ENCODE assay signal across 17 cellular contexts in the genomic region with DNA sequence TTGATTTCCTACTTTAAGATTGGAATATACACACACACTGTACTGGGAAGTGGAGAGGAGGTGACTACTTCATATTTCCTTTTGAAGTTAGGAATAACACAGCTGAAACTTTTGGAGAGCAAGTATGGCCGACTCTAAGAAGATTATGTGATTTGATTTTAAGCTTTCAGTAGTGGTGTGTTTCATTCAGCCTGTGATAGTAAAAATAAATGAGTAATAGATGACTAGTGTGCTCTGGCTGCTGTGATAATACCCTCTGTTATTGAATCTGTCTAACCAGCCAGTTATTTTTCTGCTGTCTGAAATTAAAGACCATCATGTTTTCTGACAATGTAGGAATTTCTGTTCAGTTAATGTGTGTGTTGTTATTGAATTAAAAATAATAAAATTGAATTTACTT. TPM values are rescaled to one million over a fixed set of nuclear protein-coding genes. Genes with fewer than 3 reads are reported as not detected.
DNase-seq lines count a peak whose midpoint lies in the region; ATAC-seq, FAIRE-seq and TF ChIP-seq lines count a peak whose summit lies in the region.
"Had no signal": no experiment of that assay in that cellular context is flagged by ENCODE, and none has a peak within 500 bp of the region (broad histone marks: within the 10 kb centered on the region; RNA-seq: fewer than 3 reads in every experiment).

No MANE protein-coding gene starts in this region.

- no peak overlapping the region for H3K9ac ChIP-seq in PC-3 (ENCODE audit: low read length)
- peak overlapping the region; percentile 53 for H3K9ac ChIP-seq in endothelial cell of umbilical vein (replicated peaks; ENCODE audit: extremely low read depth, insufficient read depth, low read length)
- peak overlapping the region; percentile 28 for H3K9ac ChIP-seq in mesenchymal stem cell (ENCODE audit: low read length)
- no peak overlapping the region for H3K9ac ChIP-seq in mesendoderm (ENCODE audit: low read length)

- H2BK5ac ChIP-seq in mesenchymal stem cell (ENCODE audit: low read depth, low read length, poor library complexity, severe bottlenecking) (no peak overlapping the region), mesendoderm (ENCODE audit: low read length) (no peak overlapping the region)

- H2BK12ac ChIP-seq in mesenchymal stem cell (ENCODE audit: low read length in 2 of 2), result no peak overlapping the region

- no peaks in the 10 kb centered on the region for H3K9me3 Mint-ChIP-seq in CD8-positive, alpha-beta T cell
- H3K9me3 Mint-ChIP-seq: activated CD4-positive, alpha-beta T cell treated with anti-CD3 and anti-CD28 coated beads, Interleukin-2, amount 10 ng/mL, durations not matched to agents 24 days and 14 days; stimulated activated effector memory CD8-positive, alpha-beta T cell treated with anti-CD3 and anti-CD28 coated beads, Interleukin-12 subunit alpha, Interleukin-12 subunit beta, amount 100 ng/mL, for 72 hours had no signal

- no peak overlapping the region for H3K14ac ChIP-seq in mesenchymal stem cell (ENCODE audit: low read length in 2 of 2)

- no peak overlapping the region for H3K4ac ChIP-seq in mesenchymal stem cell (ENCODE audit: low read depth in 1 of 2, low read length in 2 of 2)
- no peak overlapping the region for H3K4ac ChIP-seq in mesendoderm (ENCODE audit: low read depth, low read length)

- H3K36me3 ChIP-seq in BJ (ENCODE audit: control insufficient read depth, insufficient read depth, low read length), result peaks cover 1% of the 10 kb centered on the region; the same call in 1 of the 2 replicates
- no peaks in the 10 kb centered on the region for H3K36me3 ChIP-seq in PC-3 (ENCODE audit: low read depth, low read length)
- H3K36me3 ChIP-seq in endothelial cell of umbilical vein (ENCODE audit: control insufficient read depth in 2 of 2, extremely low read depth in 1 of 2, insufficient read depth in 2 of 2, low read length in 2 of 2), result peaks cover 0 to 16% of the 10 kb centered on the region in 2 experiments
- H3K36me3 ChIP-seq in mesenchymal stem cell (ENCODE audit: control insufficient read depth in 1 of 2, insufficient read depth in 2 of 2, low read depth in 1 of 2, low read length in 2 of 2), result peaks cover 8 to 32% of the 10 kb centered on the region in 2 experiments
- no peaks in the 10 kb centered on the region for H3K36me3 ChIP-seq in CD8-positive, alpha-beta T cell (ENCODE audit: insufficient read depth, low read length)
- no peaks in the 10 kb centered on the region for H3K36me3 ChIP-seq in mesendoderm (ENCODE audit: control insufficient read depth, insufficient read depth, low read length)

- no peaks in the 10 kb centered on the region for H3K9me3 ChIP-seq in PC-3 (ENCODE audit: low read length)
- H3K9me3 ChIP-seq in endothelial cell of umbilical vein (replicated peaks; ENCODE audit: control insufficient read depth, insufficient read depth, low read length), result no peaks in the 10 kb centered on the region
- no peaks in the 10 kb centered on the region for H3K9me3 ChIP-seq in mesenchymal stem cell (ENCODE audit: control insufficient read depth, low read length)
- no peaks in the 10 kb centered on the region for H3K9me3 ChIP-seq in CD8-positive, alpha-beta T cell (ENCODE audit: low read length)
- H3K9me3 ChIP-seq: tibial nerve had no signal

- H3K4me3 Mint-ChIP-seq in CD8-positive, alpha-beta T cell, result no peak overlapping the region
- H3K4me3 Mint-ChIP-seq: activated CD4-positive, alpha-beta T cell treated with anti-CD3 and anti-CD28 coated beads, Interleukin-2, amount 10 ng/mL, durations not matched to agents 24 days and 14 days; stimulated activated effector memory CD8-positive, alpha-beta T cell treated with anti-CD3 and anti-CD28 coated beads, Interleukin-12 subunit alpha, Interleukin-12 subunit beta, amount 100 ng/mL, for 72 hours had no signal

- H3K79me1 ChIP-seq in mesenchymal stem cell (replicated peaks; ENCODE audit: low read length, poor library complexity, severe bottlenecking) (peaks cover 6% of the 10 kb centered on the region), mesendoderm (ENCODE audit: low read length) (peaks cover 3% of the 10 kb centered on the region)

- H2AK5ac ChIP-seq in mesenchymal stem cell (ENCODE audit: low read length, severe bottlenecking) (no peak overlapping the region), mesendoderm (ENCODE audit: low read length) (no peak overlapping the region)

- dilution Hi-C loops in endothelial cell of umbilical vein (cut with MboI; ENCODE audit: extremely low pct_ligation_motif_present, low sequenced_read_pairs), result no loop called here

- H3K4me1 Mint-ChIP-seq in CD8-positive, alpha-beta T cell (ENCODE audit: low read depth), result no peaks in the 10 kb centered on the region
- H3K4me1 Mint-ChIP-seq: activated CD4-positive, alpha-beta T cell treated with anti-CD3 and anti-CD28 coated beads, Interleukin-2, amount 10 ng/mL, durations not matched to agents 24 days and 14 days; stimulated activated effector memory CD8-positive, alpha-beta T cell treated with anti-CD3 and anti-CD28 coated beads, Interleukin-12 subunit alpha, Interleukin-12 subunit beta, amount 100 ng/mL, for 72 hours had no signal

- no peak overlapping the region for H4K8ac ChIP-seq in mesenchymal stem cell (ENCODE audit: low read length)
- no peak overlapping the region for H4K8ac ChIP-seq in mesendoderm (ENCODE audit: low read depth, low read length)

- H3K79me2 ChIP-seq in PC-3 (ENCODE audit: low read length) (no peaks in the 10 kb centered on the region; the same call in 1 of the 2 replicates), endothelial cell of umbilical vein (ENCODE audit: control insufficient read depth, insufficient read depth, low read length) (peaks cover 75% of the 10 kb centered on the region), mesendoderm (ENCODE audit: control insufficient read depth, insufficient read depth, low read length) (no peaks in the 10 kb centered on the region)

- ATAC-seq in PC-3 (peak; percentile 97), HG03135 (IDR thresholded peaks at IDR 0.05; ENCODE audit: unreplicated experiment) (no peak)
- no peak for ATAC-seq in CD8-positive, alpha-beta T cell
- ATAC-seq: stimulated activated effector memory CD8-positive, alpha-beta T cell treated with anti-CD3 and anti-CD28 coated beads, Interleukin-12 subunit alpha, Interleukin-12 subunit beta, amount 100 ng/mL, for 72 hours had no signal

- 0 out of 2 replicates have a peak overlapping the region, but pooled peaks have one; percentile 3 for H2AFZ ChIP-seq in PC-3 (ENCODE audit: low read length)
- no peak overlapping the region for H2AFZ ChIP-seq in endothelial cell of umbilical vein (ENCODE audit: low read depth, low read length)
- no peak overlapping the region for H2AFZ ChIP-seq in mesenchymal stem cell (ENCODE audit: low read depth, low read length)

- H3K9me2 ChIP-seq in PC-3 (replicated peaks; ENCODE audit: low read length), result no peaks in the 10 kb centered on the region

- TF ChIP-seq CTCF in BJ (IDR thresholded peaks at IDR 0.05; ENCODE audit: insufficient read depth, low read depth, low read length), result no peak
- TF ChIP-seq CTCF in PC-3 (conservative IDR thresholded peaks at IDR 0.05; ENCODE audit: low read depth, low read length), result no peak
- TF ChIP-seq CTCF in endothelial cell of umbilical vein (IDR thresholded peaks at IDR 0.05; ENCODE audit: extremely low read depth in 1 of 2, insufficient read depth in 1 of 2, low read depth in 1 of 2, low read length in 2 of 2), result no peak
- TF ChIP-seq CTCF in CD8-positive, alpha-beta T cell (IDR thresholded peaks at IDR 0.05), result no peak

- H3K27me3 Mint-ChIP-seq in CD8-positive, alpha-beta T cell (ENCODE audit: low read depth), result no peaks in the 10 kb centered on the region

- no peak for TF ChIP-seq POLR2A in endothelial cell of umbilical vein (IDR thresholded peaks at IDR 0.05; ENCODE audit: low read depth, low read length)

- no peaks in the 10 kb centered on the region for H3F3A ChIP-seq in PC-3 (ENCODE audit: low read length, unreplicated experiment)

- H3K27ac Mint-ChIP-seq in CD8-positive, alpha-beta T cell, result no peak overlapping the region
- H3K27ac Mint-ChIP-seq: activated CD4-positive, alpha-beta T cell treated with anti-CD3 and anti-CD28 coated beads, Interleukin-2, amount 10 ng/mL, durations not matched to agents 24 days and 14 days; stimulated activated effector memory CD8-positive, alpha-beta T cell treated with anti-CD3 and anti-CD28 coated beads, Interleukin-12 subunit alpha, Interleukin-12 subunit beta, amount 100 ng/mL, for 72 hours had no signal

- H3K9me1 ChIP-seq in endothelial cell of umbilical vein (replicated peaks; ENCODE audit: control insufficient read depth, extremely low read depth, insufficient read depth, low read length), result no peaks in the 10 kb centered on the region

- H3K4me1 ChIP-seq in PC-3 (ENCODE audit: insufficient read depth, low read length) (peaks cover 7% of the 10 kb centered on the region), endothelial cell of umbilical vein (ENCODE audit: control insufficient read depth, extremely low read depth, insufficient read depth, low read length) (peaks cover 45% of the 10 kb centered on the region), mesenchymal stem cell (ENCODE audit: control insufficient read depth, insufficient read depth, low read depth, low read length) (peaks cover 4% of the 10 kb centered on the region), mesendoderm (ENCODE audit: control insufficient read depth, low read depth, low read length) (no peaks in the 10 kb centered on the region)
- no peaks in the 10 kb centered on the region for H3K4me1 ChIP-seq in CD8-positive, alpha-beta T cell (ENCODE audit: insufficient read depth, low read length)

- H3K23ac ChIP-seq in mesenchymal stem cell (ENCODE audit: low read length in 2 of 2) (no peak overlapping the region), mesendoderm (ENCODE audit: low read length) (no peak overlapping the region)

- WGBS in mesenchymal stem cell, result 76% methylated on average over 1 of the region's 1 CpG
- WGBS in mesendoderm (ENCODE audit: extremely low coverage, insufficient coverage, low lambda C conversion rate), result no CpG with 5 or more reads among the region's 1 CpG

- H3K27me3 ChIP-seq in BJ (ENCODE audit: control insufficient read depth, insufficient read depth, low read length) (no peaks in the 10 kb centered on the region), PC-3 (ENCODE audit: low read length) (no peaks in the 10 kb centered on the region), endothelial cell of umbilical vein (ENCODE audit: control insufficient read depth in 2 of 2, insufficient read depth in 2 of 2, low read length in 2 of 2) (no peaks in the 10 kb centered on the region), mesenchymal stem cell (ENCODE audit: control insufficient read depth in 1 of 2, insufficient read depth in 1 of 2, low read length in 2 of 2) (no peaks in the 10 kb centered on the region), mesendoderm (ENCODE audit: insufficient read depth, low read length, poor library complexity) (no peaks in the 10 kb centered on the region)
- no peaks in the 10 kb centered on the region for H3K27me3 ChIP-seq in CD8-positive, alpha-beta T cell (ENCODE audit: insufficient read depth, low read length)
- H3K27me3 ChIP-seq: tibial nerve had no signal

- H3K4me3 ChIP-seq in BJ (ENCODE audit: low read depth, low read length) (no peak overlapping the region), PC-3 (ENCODE audit: low read length) (no peak overlapping the region), endothelial cell of umbilical vein (replicated peaks in 1 of 3; ENCODE audit: insufficient read depth in 1 of 3, low read depth in 1 of 3, low read length in 3 of 3) (no peak overlapping the region), mesenchymal stem cell (ENCODE audit: insufficient read depth in 1 of 2, low read depth in 1 of 2, low read length in 2 of 2) (no peak overlapping the region), mesendoderm (ENCODE audit: low read length) (no peak overlapping the region)
- no peak overlapping the region for H3K4me3 ChIP-seq in CD8-positive, alpha-beta T cell (ENCODE audit: low read depth, low read length)
- H3K4me3 ChIP-seq: tibial nerve had no signal

- no peak overlapping the region for H2BK120ac ChIP-seq in mesenchymal stem cell (ENCODE audit: low read depth, low read length)
- no peak overlapping the region for H2BK120ac ChIP-seq in mesendoderm (ENCODE audit: low read depth, low read length)

- no peak overlapping the region for H4K5ac ChIP-seq in mesendoderm (ENCODE audit: low read length)

- no peak overlapping the region for H3K56ac ChIP-seq in mesendoderm (ENCODE audit: low read length)

- BruUV-seq in PC-3 (replicated peaks; lab: Mats Ljungman, UMichigan) (no TSS peak), endothelial cell of umbilical vein (replicated peaks; lab: Mats Ljungman, UMichigan) (no TSS peak)

- peak; percentile 70 for FAIRE-seq in endothelial cell of umbilical vein (lab: Jason Lieb, UNC)

- no peak overlapping the region for H3K18ac ChIP-seq in mesenchymal stem cell (ENCODE audit: low read depth in 1 of 2, low read length in 2 of 2)
- no peak overlapping the region for H3K18ac ChIP-seq in mesendoderm (ENCODE audit: low read length)

- POLR2A ChIA-PET in BJ (lab: Charles Lee), result no interaction called here
- POLR2A ChIA-PET in PC-3 (lab: Charles Lee; ENCODE audit: unreplicated experiment), result no interaction called here
- POLR2A ChIA-PET in endothelial cell of umbilical vein (lab: Charles Lee), result interaction anchor here (1.0 kb wide), 2 partner anchors 12 to 50 kb away, joined by 3 to 6 read pairs; no protein-coding TSS in a partner anchor
- POLR2A ChIA-PET in CD8-positive, alpha-beta T cell (lab: Charles Lee), result no interaction called here

- DNase-seq in BJ (ENCODE audit: low read depth) (peak; percentile 19), PC-3 (peak; percentile 44), endothelial cell of umbilical vein (ENCODE audit: low read depth, low spot score) (peak; percentile 84), mesenchymal stem cell (no peak), NCI-H1105 (lab: John Stamatoyannopoulos, UW) (no peak), mesendoderm (no peak)
- DNase-seq in CD8-positive, alpha-beta T cell, result no peak
- DNase-seq: activated CD4-positive, alpha-beta T cell treated with anti-CD3 and anti-CD28 coated beads, Interleukin-2, amount 10 ng/mL, durations not matched to agents 24 days and 14 days; activated T-cell treated with anti-CD3 and anti-CD28 coated beads, Interleukin-2, amount 50 U/mL, for 1 hour; hypothalamus; NCI-H1105 treated with DMSO at 0.1 percent for 48 hours; NCI-H2227 treated with DMSO at 0.1 percent for 48 hours; SIG-M5; T1000 had no signal

- intact Hi-C loops in PC-3 (cut with micrococcal nuclease) (loop anchor here (2.0 kb wide), 1 partner anchor 23 kb away; no protein-coding TSS in a partner anchor), endothelial cell of umbilical vein (cut with micrococcal nuclease) (loop anchor here (1.0 kb wide), 2 partner anchors 9 to 50 kb away; no protein-coding TSS in a partner anchor)
- intact Hi-C loops in CD8-positive, alpha-beta T cell (cut with DNase I, micrococcal nuclease), result no loop called here

- H3K4me2 ChIP-seq in PC-3 (ENCODE audit: low read length), result peak overlapping the region; percentile 62
- H3K4me2 ChIP-seq in endothelial cell of umbilical vein (ENCODE audit: insufficient read depth, low read length), result peak overlapping the region; percentile 79
- no peak overlapping the region for H3K4me2 ChIP-seq in mesenchymal stem cell (ENCODE audit: low read length, poor library complexity, severe bottlenecking)
- H3K4me2 ChIP-seq in mesendoderm (ENCODE audit: low read length), result no peak overlapping the region

- no peak overlapping the region for H2BK15ac ChIP-seq in mesenchymal stem cell (ENCODE audit: low read depth, poor library complexity, severe bottlenecking)
- no peak overlapping the region for H2BK15ac ChIP-seq in mesendoderm (replicated peaks; ENCODE audit: low read depth)

- no peaks in the 10 kb centered on the region for H3K36me3 Mint-ChIP-seq in CD8-positive, alpha-beta T cell
- H3K36me3 Mint-ChIP-seq: stimulated activated effector memory CD8-positive, alpha-beta T cell treated with anti-CD3 and anti-CD28 coated beads, Interleukin-12 subunit alpha, Interleukin-12 subunit beta, amount 100 ng/mL, for 72 hours had no signal

- peak overlapping the region; percentile 29 for H3K27ac ChIP-seq in PC-3 (ENCODE audit: low read length)
- H3K27ac ChIP-seq in endothelial cell of umbilical vein (ENCODE audit: insufficient read depth, low read depth, low read length), result peak overlapping the region; percentile 95
- peak overlapping the region; percentile 3 for H3K27ac ChIP-seq in mesenchymal stem cell (ENCODE audit: low read length, poor library complexity, severe bottlenecking)
- no peak overlapping the region for H3K27ac ChIP-seq in CD8-positive, alpha-beta T cell (ENCODE audit: low read depth, low read length)
- no peak overlapping the region for H3K27ac ChIP-seq in mesendoderm (ENCODE audit: low read depth, low read length)

- H4K91ac ChIP-seq in mesenchymal stem cell (ENCODE audit: low read length), result no peak overlapping the region

- CTCF ChIA-PET in BJ (lab: Yijun Ruan, JAX) (interaction anchor here (0.7 to 4.4 kb wide), 2 partner anchors 22 to 142 kb away, joined by 3 to 18 read pairs; no protein-coding TSS in a partner anchor), PC-3 (lab: Charles Lee) (no interaction called here), endothelial cell of umbilical vein (lab: Charles Lee) (interaction anchor here (1.4 to 3.9 kb wide), 5 partner anchors 14 to 58 kb away, joined by 5 to 16 read pairs (median 8); no protein-coding TSS in a partner anchor)
- CTCF ChIA-PET in CD8-positive, alpha-beta T cell (lab: Charles Lee), result no interaction called here

- H4K20me1 ChIP-seq in PC-3 (ENCODE audit: low read length) (no peaks in the 10 kb centered on the region), endothelial cell of umbilical vein (replicated peaks; ENCODE audit: control insufficient read depth, extremely low read depth, insufficient read depth, low read length) (no peaks in the 10 kb centered on the region)

RNA-seq across cellular contexts. Expression of a gene that starts 48.3 kb away (rescaled TPM):
- polyA plus RNA-seq in BJ (2011; rRNA removed), result 17.2 and 19.8 TPM in 2 replicates
- 20.7 and 35.2 TPM in 2 replicates for polyA minus RNA-seq in BJ (2011; rRNA and poly(A)+ RNA removed)
- total RNA-seq in PC-3 (2014; rRNA removed), result 3.7 and 9.8 TPM in 2 replicates
- 94.4 and 96.4 TPM in 2 replicates for total RNA-seq in endothelial cell of umbilical vein
- 20.4 and 21.5 TPM in 2 replicates for polyA plus RNA-seq in endothelial cell of umbilical vein
- polyA plus RNA-seq in endothelial cell of umbilical vein (2011; cell fraction: cytosol; rRNA removed), result 15.9 and 18.5 TPM in 2 replicates
- polyA plus RNA-seq in endothelial cell of umbilical vein (2011; cell fraction: nucleus; rRNA removed), result 34.4 and 39.8 TPM in 2 replicates
- polyA plus RNA-seq in endothelial cell of umbilical vein (2012), result 35.1 and 46.6 TPM in 2 replicates
- polyA minus RNA-seq in endothelial cell of umbilical vein, result 71.0 and 82.9 TPM in 2 replicates
- 5.3 TPM for polyA minus RNA-seq in endothelial cell of umbilical vein (2011; cell fraction: cytosol; rRNA and poly(A)+ RNA removed)
- 75.0 and 91.5 TPM in 2 replicates for polyA minus RNA-seq in endothelial cell of umbilical vein (2011; cell fraction: nucleus; rRNA and poly(A)+ RNA removed)
- 16.2 TPM for polyA plus RNA-seq in mesenchymal stem cell (2013, experiment 1 of 2)
- 17.4 TPM for polyA plus RNA-seq in mesenchymal stem cell (2013, experiment 2 of 2)
- total RNA-seq in CD8-positive, alpha-beta T cell, result not detected
- polyA plus RNA-seq in mesendoderm (2013, experiment 1 of 2), result 12.2 TPM
- 13.3 TPM for polyA plus RNA-seq in mesendoderm (2013, experiment 2 of 2)

Comparison
In these comparisons a context has a peak if more than half of its experiments do, and no peak if none do; other contexts are left out.
1. DNase-seq: peak in BJ (single experiment), PC-3 (single experiment) and endothelial cell of umbilical vein (single experiment); none in mesenchymal stem cell (single experiment), NCI-H1105 (single experiment), CD8-positive, alpha-beta T cell (0 of 7) and mesendoderm (single experiment).
2. H3K27ac ChIP-seq: peak in PC-3 (single experiment), endothelial cell of umbilical vein (single experiment) and mesenchymal stem cell (single experiment); none in CD8-positive, alpha-beta T cell (single experiment) and mesendoderm (single experiment).
3. H3K4me2 ChIP-seq: peak in PC-3 (single experiment) and endothelial cell of umbilical vein (single experiment); none in mesenchymal stem cell (single experiment) and mesendoderm (single experiment).
4. H3K9ac ChIP-seq: peak in endothelial cell of umbilical vein (single experiment) and mesenchymal stem cell (single experiment); none in PC-3 (single experiment) and mesendoderm (single experiment).
5. CTCF ChIA-PET loops: an anchor here in BJ (0.7 to 4.4 kb wide) and endothelial cell of umbilical vein (1.4 to 3.9 kb wide); none called in PC-3 and CD8-positive, alpha-beta T cell.
6. intact Hi-C loops: an anchor here in PC-3 (2.0 kb wide) and endothelial cell of umbilical vein (1.0 kb wide); none called in CD8-positive, alpha-beta T cell.